ENCODE assay signal across 27 cellular contexts in genomic region chr4:7233601-7234000, GRCh38. TPM values are rescaled to one million over a fixed set of nuclear protein-coding genes. Genes with fewer than 3 reads are reported as not detected.
"Had no signal": no experiment of that assay in that cellular context is flagged by ENCODE, and none has a peak within 500 bp of the region (broad histone marks: within the 10 kb centered on the region; RNA-seq: fewer than 3 reads in every experiment).

No MANE protein-coding gene starts in this region.

- H2AFZ ChIP-seq: parathyroid adenoma had no signal

- H3K27me3 ChIP-seq: ovary, thyroid gland, tibial nerve, upper lobe of left lung, vagina had no signal

- H3K4me2 ChIP-seq: smooth muscle cell had no signal

- DNase-seq: naive thymus-derived CD8-positive, alpha-beta T cell; nephron progenitor cell; occipital lobe; ovary; right cardiac atrium; spleen; stimulated activated CD4-positive, alpha-beta T cell treated with anti-CD3 and anti-CD28 coated beads, Interleukin-12 subunit alpha, Interleukin-12 subunit beta, amount 100 ng/mL, for 4 hours; stimulated activated CD4-positive, alpha-beta T cell treated with anti-CD3 and anti-CD28 coated beads, Interleukin-1b, Interleukin-23, amount 100 ng/mL, for 48 hours; stimulated activated CD4-positive, alpha-beta T cell treated with anti-CD3 and anti-CD28 coated beads, Interleukin-4, amount 100 ng/mL, for 1 hour; stimulated activated CD4-positive, alpha-beta T cell treated with anti-CD3 and anti-CD28 coated beads, Interleukin-4, amount 100 ng/mL, for 4 hours; stimulated activated CD8-positive, alpha-beta memory T cell treated with anti-CD3 and anti-CD28 coated beads, Interleukin-4, amount 100 ng/mL, for 48 hours; stimulated activated naive B cell treated with anti-CD40 and anti-IgM and Interleukin-4, amounts not matched to agents 10 μg/mL and 1 μg/mL and 100 μg/mL, for 72 hours; stimulated activated naive CD4-positive, alpha-beta T cell treated with Interleukin-2 at 50 U/mL for 16 hours; stomach; thyroid gland; trophoblast cell; upper lobe of left lung had no signal

- H3K36me3 ChIP-seq: ovary, spleen, stomach, thoracic aorta, thyroid gland, upper lobe of left lung, vagina had no signal

- H3K4me1 ChIP-seq: parathyroid adenoma, psoas muscle, thyroid gland had no signal

- ATAC-seq: naive thymus-derived CD8-positive, alpha-beta T cell; natural killer cell treated with Interleukin-12 subunit alpha and Interleukin-12 subunit beta and Interleukin-15 and Interleukin-18, amount 100 ng/mL, for 72 hours; psoas muscle; right cardiac atrium; sciatic nerve; stimulated activated naive B cell treated with anti-CD40 and anti-IgM and Interleukin-4, amounts not matched to agents 10 μg/mL and 1 μg/mL and 100 μg/mL, for 72 hours had no signal

- FAIRE-seq: urothelium cell line had no signal

- H3K9me3 ChIP-seq: ovary, psoas muscle, thyroid gland, upper lobe of left lung, vagina had no signal

- H3K9ac ChIP-seq: parathyroid adenoma had no signal

- H3K79me2 ChIP-seq: parathyroid adenoma had no signal

- H3K27ac ChIP-seq: ovary, parathyroid adenoma, psoas muscle, skin epidermis, spleen, stomach, thoracic aorta, thyroid gland, tibial nerve, upper lobe of left lung, vagina had no signal

- H3K4me3 ChIP-seq: ovary, psoas muscle, skin epidermis, smooth muscle cell, spleen, stomach, thoracic aorta, thyroid gland, tibial nerve, upper lobe of left lung, vagina had no signal

RNA-seq across cellular contexts. Expression of gene SORCS2, which starts 41.3 kb away (rescaled TPM):
- total RNA-seq: naive thymus-derived CD8-positive, alpha-beta T cell had no signal
- polyA plus RNA-seq: naive thymus-derived CD8-positive, alpha-beta T cell had no signal
